ENCODE assay signal across 17 cellular contexts in the genomic region with DNA sequence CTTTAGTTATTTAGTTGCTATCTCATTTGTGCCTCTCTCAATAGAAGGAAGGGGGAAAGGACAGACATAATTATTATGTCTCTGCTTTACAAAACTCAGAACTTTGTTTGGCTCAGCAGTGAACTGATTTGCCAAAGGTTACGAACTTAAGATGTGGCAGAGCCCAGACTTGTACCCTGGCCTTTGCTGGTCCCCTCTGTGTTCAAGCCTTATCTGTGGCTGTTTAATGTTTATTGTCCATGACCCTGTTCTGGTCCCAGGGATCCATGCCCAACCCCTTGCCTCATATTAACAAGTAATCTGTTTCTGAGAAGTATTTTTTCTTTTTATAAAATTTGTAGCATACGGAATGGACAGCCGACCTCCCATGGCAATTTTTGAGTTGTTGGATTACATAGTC. TPM values are rescaled to one million over a fixed set of nuclear protein-coding genes. Genes with fewer than 3 reads are reported as not detected.
DNase-seq lines count a peak whose midpoint lies in the region; ATAC-seq, FAIRE-seq and TF ChIP-seq lines count a peak whose summit lies in the region.
"Had no signal": no experiment of that assay in that cellular context is flagged by ENCODE, and none has a peak within 500 bp of the region (broad histone marks: within the 10 kb centered on the region; RNA-seq: fewer than 3 reads in every experiment).

No MANE protein-coding gene starts in this region.

- no peaks in the 10 kb centered on the region for H3K27me3 ChIP-seq in liver (ENCODE audit: control insufficient read depth in 4 of 4, insufficient read depth in 4 of 4, low read length in 3 of 4)
- no peaks in the 10 kb centered on the region for H3K27me3 ChIP-seq in HepG2 (ENCODE audit: control insufficient read depth in 1 of 2, insufficient read depth in 2 of 2, low read length in 2 of 2)

- intact Hi-C loops in HepG2 (cut with micrococcal nuclease; ENCODE audit: unreplicated experiment): no loop called here

- peak; percentile 5 for DNase-seq in activated CD8-positive, alpha-beta memory T cell treated with anti-CD3 and anti-CD28 coated beads for 24 hours
- DNase-seq in activated CD8-positive, alpha-beta memory T cell treated with anti-CD3 and anti-CD28 coated beads, Interleukin-2, amount 10 ng/mL, durations not matched to agents 7 days and 5 days: no peak
- DNase-seq in HepG2 (ENCODE audit: low spot score) (no peak), memory B cell (ENCODE audit: low spot score in 2 of 2) (no peak), RWPE1 (ENCODE audit: low spot score) (no peak)
- DNase-seq: AML-193; Caco-2; CD4-positive, alpha-beta T cell had no signal

- WGBS in liver: 38% methylated on average over 3 of the region's 3 CpGs
- 98% methylated on average over 3 of the region's 3 CpGs for WGBS in HepG2 (ENCODE audit: low lambda C conversion rate)

- no peak for TF ChIP-seq POLR2A in HepG2 (IDR thresholded peaks at IDR 0.05; ENCODE audit: insufficient read depth in 1 of 2, low read depth in 2 of 2, low read length in 2 of 2)

- TF ChIP-seq RAD21 in liver (IDR thresholded peaks at IDR 0.05) (peak; percentile 19 to 47), HepG2 (CRISPR knock-in tag; IDR thresholded peaks at IDR 0.05) (no peak)

- no peak for FAIRE-seq in HepG2 (lab: Jason Lieb, UNC)
- FAIRE-seq: A549, D721Med, G401.6, GM12891 had no signal

- H3K4me1 ChIP-seq in liver (ENCODE audit: control insufficient read depth in 4 of 4, insufficient read depth in 4 of 4, low read length in 3 of 4): peaks cover 10 to 83% (median 72%) of the 10 kb centered on the region in 4 donors
- no peaks in the 10 kb centered on the region for H3K4me1 ChIP-seq in HepG2 (ENCODE audit: insufficient read depth, low read length)
- H3K4me1 ChIP-seq: Caco-2, HAP-1 had no signal

- no peak overlapping the region for H3K4me3 Mint-ChIP-seq in activated CD8-positive, alpha-beta memory T cell treated with anti-CD3 and anti-CD28 coated beads, Interleukin-2, amount 10 ng/mL, durations not matched to agents 7 days and 5 days
- H3K4me3 Mint-ChIP-seq in memory B cell: no peak overlapping the region
- H3K4me3 Mint-ChIP-seq: CD4-positive, alpha-beta T cell had no signal

- no peaks in the 10 kb centered on the region for H3K79me2 ChIP-seq in HepG2 (ENCODE audit: insufficient read depth, low read length)

- TF ChIP-seq CTCF in liver (IDR thresholded peaks at IDR 0.05; ENCODE audit: low read depth, low read length, missing input control) (no peak), HepG2 (CRISPR knock-in tag; IDR thresholded peaks at IDR 0.05) (no peak), RWPE1 (conservative IDR thresholded peaks at IDR 0.05; ENCODE audit: low read depth) (no peak)

- no peaks in the 10 kb centered on the region for H3K27me3 Mint-ChIP-seq in activated CD8-positive, alpha-beta memory T cell treated with anti-CD3 and anti-CD28 coated beads, Interleukin-2, amount 10 ng/mL, durations not matched to agents 7 days and 5 days
- H3K27me3 Mint-ChIP-seq in memory B cell: no peaks in the 10 kb centered on the region
- H3K27me3 Mint-ChIP-seq: CD4-positive, alpha-beta T cell had no signal

- no peaks in the 10 kb centered on the region for H3K4me1 Mint-ChIP-seq in activated CD8-positive, alpha-beta memory T cell treated with anti-CD3 and anti-CD28 coated beads, Interleukin-2, amount 10 ng/mL, durations not matched to agents 7 days and 5 days
- H3K4me1 Mint-ChIP-seq in memory B cell: no peaks in the 10 kb centered on the region

- no peaks in the 10 kb centered on the region for H3K9me3 ChIP-seq in liver (ENCODE audit: control insufficient read depth in 4 of 4, low read length in 3 of 4)
- no peaks in the 10 kb centered on the region for H3K9me3 ChIP-seq in HepG2 (ENCODE audit: low read length)
- H3K9me3 ChIP-seq: A549, Caco-2, HAP-1 had no signal

- H3K4me2 ChIP-seq in HepG2 (ENCODE audit: low read depth, low read length): no peak overlapping the region
- H3K4me2 ChIP-seq: A549 had no signal

- no peak for ATAC-seq in activated CD8-positive, alpha-beta memory T cell treated with anti-CD3 and anti-CD28 coated beads, Interleukin-2, amount 10 ng/mL, durations not matched to agents 7 days and 5 days
- ATAC-seq in HepG2 (no peak), memory B cell (ENCODE audit: low read depth) (no peak), HG03378 (IDR thresholded peaks at IDR 0.05; ENCODE audit: unreplicated experiment) (no peak)
- ATAC-seq: A549 had no signal

- H3K9ac ChIP-seq in liver (ENCODE audit: low read depth in 1 of 2, low read length in 2 of 2): no peak overlapping the region
- H3K9ac ChIP-seq in HepG2 (ENCODE audit: insufficient read depth, low read depth, low read length): no peak overlapping the region

- H3K27ac ChIP-seq in liver (ENCODE audit: low read depth in 1 of 2, low read length in 2 of 2): peak overlapping the region in 1 of 2 donors; percentile 55
- no peak overlapping the region for H3K27ac ChIP-seq in HepG2 (ENCODE audit: extremely low read length, insufficient read depth, low read length)
- H3K27ac ChIP-seq in RWPE1: no peak overlapping the region
- H3K27ac ChIP-seq: 22Rv1, A549, C4-2B had no signal

- H3K36me3 ChIP-seq in liver (ENCODE audit: control insufficient read depth in 4 of 4, insufficient read depth in 3 of 4, low read depth in 1 of 4, low read length in 3 of 4): peaks cover 3 to 26% (median 18%) of the 10 kb centered on the region in 4 donors
- peaks cover 23 to 79% of the 10 kb centered on the region in 2 experiments for H3K36me3 ChIP-seq in HepG2 (replicated peaks in 1 of 2; ENCODE audit: control insufficient read depth in 1 of 2, insufficient read depth in 2 of 2, low read length in 2 of 2)

- CTCF ChIA-PET in activated CD8-positive, alpha-beta memory T cell treated with anti-CD3 and anti-CD28 coated beads, Interleukin-2, amount 10 ng/mL, durations not matched to agents 7 days and 5 days (lab: Charles Lee): interaction anchor here (0.9 to 1.0 kb wide), 2 partner anchors 11 to 99 kb away, joined by 3 read pairs; no protein-coding TSS in a partner anchor
- CTCF ChIA-PET in HepG2 (lab: Yijun Ruan, JAX; ENCODE audit: low intra/inter-chr PET ratio, low total read pairs): no interaction called here
- CTCF ChIA-PET in RWPE1 (lab: Yijun Ruan, JAX): interaction anchor here (0.6 to 0.7 kb wide), 2 partner anchors 10 to 98 kb away, joined by 3 to 6 read pairs; no protein-coding TSS in a partner anchor

- H4K20me1 ChIP-seq in HepG2 (ENCODE audit: insufficient read depth, low read length): no peaks in the 10 kb centered on the region

- no TSS peak for BruUV-seq in HepG2 (replicated peaks; lab: Mats Ljungman, UMichigan)

- POLR2A ChIA-PET in HepG2 (lab: Yijun Ruan, JAX) (interaction anchor here (2.0 kb wide), 1 partner anchor 10 kb away, joined by 4 read pairs; no protein-coding TSS in a partner anchor), RWPE1 (lab: Yijun Ruan, JAX; ENCODE audit: low non-redundant PET) (no interaction called here)

- H3K9me3 Mint-ChIP-seq in activated CD8-positive, alpha-beta memory T cell treated with anti-CD3 and anti-CD28 coated beads, Interleukin-2, amount 10 ng/mL, durations not matched to agents 7 days and 5 days (ENCODE audit: low read depth): no peaks in the 10 kb centered on the region
- no peaks in the 10 kb centered on the region for H3K9me3 Mint-ChIP-seq in memory B cell
- H3K9me3 Mint-ChIP-seq: CD4-positive, alpha-beta T cell had no signal

- TF ChIP-seq EP300 in HepG2 (IDR thresholded peaks at IDR 0.05; ENCODE audit: low read depth in 2 of 2, low read length in 2 of 2): no peak
- TF ChIP-seq EP300 in HepG2 (CRISPR knock-in tag; IDR thresholded peaks at IDR 0.05; ENCODE audit: borderline replicate concordance): no peak

- H3K27ac Mint-ChIP-seq in activated CD8-positive, alpha-beta memory T cell treated with anti-CD3 and anti-CD28 coated beads, Interleukin-2, amount 10 ng/mL, durations not matched to agents 7 days and 5 days: no peak overlapping the region
- peak overlapping the region; percentile 63 for H3K27ac Mint-ChIP-seq in memory B cell
- H3K27ac Mint-ChIP-seq: CD4-positive, alpha-beta T cell had no signal

- in situ Hi-C loops in HepG2 (cut with HindIII; ENCODE audit: extremely low pct_ligation_motif_present, low pct_unique_long_range_greater_than_20kb): loop anchor here (25.0 kb wide), 1 partner anchor 100 kb away; a partner anchor contains a TSS

- no peak overlapping the region for H2AFZ ChIP-seq in HepG2 (ENCODE audit: low read length)

- H3K36me3 Mint-ChIP-seq in activated CD8-positive, alpha-beta memory T cell treated with anti-CD3 and anti-CD28 coated beads, Interleukin-2, amount 10 ng/mL, durations not matched to agents 7 days and 5 days: peaks cover 42% of the 10 kb centered on the region
- H3K36me3 Mint-ChIP-seq in memory B cell: peaks cover 21% of the 10 kb centered on the region

- H3K4me3 ChIP-seq in liver (ENCODE audit: low read depth in 1 of 3, low read length in 3 of 3): no peak overlapping the region
- no peak overlapping the region for H3K4me3 ChIP-seq in HepG2 (replicated peaks in 1 of 3; ENCODE audit: insufficient read depth in 1 of 3, low read depth in 2 of 3, low read length in 3 of 3)
- H3K4me3 ChIP-seq: A549, HAP-1 had no signal

RNA-seq across cellular contexts. Expression of a gene that starts 10.7 kb away (rescaled TPM):
- 10 to 100 TPM; 29.3 to 30.0 TPM for total RNA-seq in activated CD8-positive, alpha-beta memory T cell treated with anti-CD3 and anti-CD28 coated beads, Interleukin-2, amount 10 ng/mL, durations not matched to agents 7 days and 5 days
- total RNA-seq in liver (10 to 100 TPM; 11.3 to 21.4 TPM), HepG2 (2016; rRNA removed; fragmentation: Illumina TruSeq; extraction: Trizol) (36.2 and 49.3 TPM in 2 replicates)
- polyA plus RNA-seq in liver (10 to 100 TPM; 22.7 to 24.9 TPM), HepG2 (2011; rRNA removed) (13.4 and 14.8 TPM in 2 replicates)
- total RNA-seq in HepG2 (2016; cell fraction: cytosol; rRNA removed; fragmentation: Illumina TruSeq; extraction: Trizol; ENCODE audit: low read depth): 30.3 and 42.4 TPM in 2 replicates
- 39.3 and 50.4 TPM in 2 replicates for total RNA-seq in HepG2 (2016; cell fraction: insoluble cytoplasmic fraction; rRNA removed; fragmentation: Illumina TruSeq; extraction: Trizol)
- total RNA-seq in HepG2 (2016; cell fraction: membrane; rRNA removed; fragmentation: Illumina TruSeq; extraction: Trizol): 47.2 and 52.6 TPM in 2 replicates
- total RNA-seq in HepG2 (2016; cell fraction: nucleus; rRNA removed; fragmentation: Illumina TruSeq; extraction: Trizol): 21.5 and 24.4 TPM in 2 replicates
- polyA plus RNA-seq in HepG2 (2011; cell fraction: cytosol; rRNA removed): 18.1 and 19.5 TPM in 2 replicates
- 8.6 and 9.4 TPM in 2 replicates for polyA plus RNA-seq in HepG2 (2011; cell fraction: nucleus; rRNA removed)
- polyA plus RNA-seq in HepG2 (2012): 20.4 and 21.1 TPM in 2 replicates
- 30.8 and 41.9 TPM in 2 replicates for polyA plus RNA-seq in HepG2 (2016; cell fraction: cytosol; fragmentation: Illumina TruSeq; extraction: Trizol; ENCODE audit: low read depth)
- polyA plus RNA-seq in HepG2 (2016; cell fraction: insoluble cytoplasmic fraction; fragmentation: Illumina TruSeq; extraction: Trizol; ENCODE audit: low read depth): 48.6 and 53.3 TPM in 2 replicates
- 34.8 and 48.0 TPM in 2 replicates for polyA plus RNA-seq in HepG2 (2016; cell fraction: membrane; fragmentation: Illumina TruSeq; extraction: Trizol; ENCODE audit: low read depth)
- polyA plus RNA-seq in HepG2 (2016; cell fraction: nucleus; fragmentation: Illumina TruSeq; extraction: Trizol; ENCODE audit: insufficient read depth, low read depth): 30.6 TPM in 2 replicates
- polyA minus RNA-seq in HepG2 (2011; rRNA and poly(A)+ RNA removed; ENCODE audit: low replicate concordance): 3.6 and 18.9 TPM in 2 replicates
- polyA minus RNA-seq in HepG2 (2011; cell fraction: cytosol; rRNA and poly(A)+ RNA removed): 5.8 and 8.1 TPM in 2 replicates
- 11.3 and 17.2 TPM in 2 replicates for polyA minus RNA-seq in HepG2 (2011; cell fraction: nucleus; rRNA and poly(A)+ RNA removed)

RNA-seq across cellular contexts. Expression of a gene that starts 17.8 kb away (rescaled TPM):
- total RNA-seq in activated CD8-positive, alpha-beta memory T cell treated with anti-CD3 and anti-CD28 coated beads, Interleukin-2, amount 10 ng/mL, durations not matched to agents 7 days and 5 days: 1,000 to 10,000 TPM; 2,060 to 2,722 TPM
- total RNA-seq in liver (1,000 to 10,000 TPM; 1,530 to 1,638 TPM), HepG2 (2016; rRNA removed; fragmentation: Illumina TruSeq; extraction: Trizol) (3,630 and 4,972 TPM in 2 replicates)
- polyA plus RNA-seq in liver (1,000 to 10,000 TPM in 1 of 2 donors, 100 to 1,000 TPM in 1; 323 to 1,351 TPM), HepG2 (2011; rRNA removed) (3,960 and 4,467 TPM in 2 replicates)
- 1,158 and 1,199 TPM in 2 replicates for total RNA-seq in HepG2 (2016; cell fraction: cytosol; rRNA removed; fragmentation: Illumina TruSeq; extraction: Trizol; ENCODE audit: low read depth)
- total RNA-seq in HepG2 (2016; cell fraction: insoluble cytoplasmic fraction; rRNA removed; fragmentation: Illumina TruSeq; extraction: Trizol): 3,592 and 4,979 TPM in 2 replicates
- total RNA-seq in HepG2 (2016; cell fraction: membrane; rRNA removed; fragmentation: Illumina TruSeq; extraction: Trizol): 7,983 and 8,792 TPM in 2 replicates
- total RNA-seq in HepG2 (2016; cell fraction: nucleus; rRNA removed; fragmentation: Illumina TruSeq; extraction: Trizol): 1,360 and 1,490 TPM in 2 replicates
- 5,248 and 5,827 TPM in 2 replicates for polyA plus RNA-seq in HepG2 (2011; cell fraction: cytosol; rRNA removed)
- 1,317 and 1,448 TPM in 2 replicates for polyA plus RNA-seq in HepG2 (2011; cell fraction: nucleus; rRNA removed)
- 3,526 and 4,575 TPM in 2 replicates for polyA plus RNA-seq in HepG2 (2012)
- 4,015 and 4,840 TPM in 2 replicates for polyA plus RNA-seq in HepG2 (2016; cell fraction: cytosol; fragmentation: Illumina TruSeq; extraction: Trizol; ENCODE audit: low read depth)
- polyA plus RNA-seq in HepG2 (2016; cell fraction: insoluble cytoplasmic fraction; fragmentation: Illumina TruSeq; extraction: Trizol; ENCODE audit: low read depth): 4,603 and 4,764 TPM in 2 replicates
- polyA plus RNA-seq in HepG2 (2016; cell fraction: membrane; fragmentation: Illumina TruSeq; extraction: Trizol; ENCODE audit: low read depth): 7,818 and 8,825 TPM in 2 replicates
- 2,081 and 2,237 TPM in 2 replicates for polyA plus RNA-seq in HepG2 (2016; cell fraction: nucleus; fragmentation: Illumina TruSeq; extraction: Trizol; ENCODE audit: insufficient read depth, low read depth)
- 4,301 and 6,437 TPM in 2 replicates for polyA minus RNA-seq in HepG2 (2011; rRNA and poly(A)+ RNA removed; ENCODE audit: low replicate concordance)
- 1,474 and 1,645 TPM in 2 replicates for polyA minus RNA-seq in HepG2 (2011; cell fraction: cytosol; rRNA and poly(A)+ RNA removed)
- 662 and 844 TPM in 2 replicates for polyA minus RNA-seq in HepG2 (2011; cell fraction: nucleus; rRNA and poly(A)+ RNA removed)

RNA-seq across cellular contexts. Expression of a gene that starts 18.2 kb away (rescaled TPM):
- total RNA-seq in activated CD8-positive, alpha-beta memory T cell treated with anti-CD3 and anti-CD28 coated beads, Interleukin-2, amount 10 ng/mL, durations not matched to agents 7 days and 5 days: 10 to 100 TPM; 35.6 to 44.6 TPM
- 10 to 100 TPM in 1 of 2 donors, 1 to 10 TPM in 1; 3.5 to 11.3 TPM for total RNA-seq in liver
- polyA plus RNA-seq in liver: 1 to 10 TPM; 1.5 to 2.3 TPM
- 27.8 and 44.6 TPM in 2 replicates for total RNA-seq in HepG2 (2016; rRNA removed; fragmentation: Illumina TruSeq; extraction: Trizol)
- total RNA-seq in HepG2 (2016; cell fraction: cytosol; rRNA removed; fragmentation: Illumina TruSeq; extraction: Trizol; ENCODE audit: low read depth): 21.2 and 22.9 TPM in 2 replicates
- 26.2 and 47.7 TPM in 2 replicates for total RNA-seq in HepG2 (2016; cell fraction: insoluble cytoplasmic fraction; rRNA removed; fragmentation: Illumina TruSeq; extraction: Trizol)
- total RNA-seq in HepG2 (2016; cell fraction: membrane; rRNA removed; fragmentation: Illumina TruSeq; extraction: Trizol): 14.1 and 15.5 TPM in 2 replicates
- total RNA-seq in HepG2 (2016; cell fraction: nucleus; rRNA removed; fragmentation: Illumina TruSeq; extraction: Trizol): 19.8 and 20.1 TPM in 2 replicates
- polyA plus RNA-seq in HepG2 (2011; rRNA removed): 6.9 and 9.5 TPM in 2 replicates
- polyA plus RNA-seq in HepG2 (2011; cell fraction: cytosol; rRNA removed): 2.9 and 4.0 TPM in 2 replicates
- 3.8 and 6.9 TPM in 2 replicates for polyA plus RNA-seq in HepG2 (2011; cell fraction: nucleus; rRNA removed)
- polyA plus RNA-seq in HepG2 (2012): 5.2 and 10.2 TPM in 2 replicates
- polyA plus RNA-seq in HepG2 (2016; cell fraction: cytosol; fragmentation: Illumina TruSeq; extraction: Trizol; ENCODE audit: low read depth): 1.7 and 1.9 TPM in 2 replicates
- polyA plus RNA-seq in HepG2 (2016; cell fraction: insoluble cytoplasmic fraction; fragmentation: Illumina TruSeq; extraction: Trizol; ENCODE audit: low read depth): 35.0 and 37.1 TPM in 2 replicates
- 5.2 and 8.1 TPM in 2 replicates for polyA plus RNA-seq in HepG2 (2016; cell fraction: membrane; fragmentation: Illumina TruSeq; extraction: Trizol; ENCODE audit: low read depth)
- 21.1 and 23.2 TPM in 2 replicates for polyA plus RNA-seq in HepG2 (2016; cell fraction: nucleus; fragmentation: Illumina TruSeq; extraction: Trizol; ENCODE audit: insufficient read depth, low read depth)
- polyA minus RNA-seq in HepG2 (2011; rRNA and poly(A)+ RNA removed; ENCODE audit: low replicate concordance): 11.7 and 60.8 TPM in 2 replicates
- polyA minus RNA-seq in HepG2 (2011; cell fraction: cytosol; rRNA and poly(A)+ RNA removed): 5.7 and 6.9 TPM in 2 replicates
- polyA minus RNA-seq in HepG2 (2011; cell fraction: nucleus; rRNA and poly(A)+ RNA removed): 11.2 and 12.8 TPM in 2 replicates
